In genomic region chr10:43308986-43309385, GRCh38 we compare ENCODE assay signal across 1 cellular context.
TF ChIP-seq lines count a peak whose summit lies in the region.

No MANE protein-coding gene starts in this region.

TF ChIP-seq in GM23338, 12 proteins besides CTCF, POLR2A, EP300 and RAD21 (continued from another document):
- TF ChIP-seq ZNF462 (CRISPR knock-in tag; IDR thresholded peaks at IDR 0.05) = no peak
